7 cellular contexts compared by ENCODE assay signal in the genomic region with DNA sequence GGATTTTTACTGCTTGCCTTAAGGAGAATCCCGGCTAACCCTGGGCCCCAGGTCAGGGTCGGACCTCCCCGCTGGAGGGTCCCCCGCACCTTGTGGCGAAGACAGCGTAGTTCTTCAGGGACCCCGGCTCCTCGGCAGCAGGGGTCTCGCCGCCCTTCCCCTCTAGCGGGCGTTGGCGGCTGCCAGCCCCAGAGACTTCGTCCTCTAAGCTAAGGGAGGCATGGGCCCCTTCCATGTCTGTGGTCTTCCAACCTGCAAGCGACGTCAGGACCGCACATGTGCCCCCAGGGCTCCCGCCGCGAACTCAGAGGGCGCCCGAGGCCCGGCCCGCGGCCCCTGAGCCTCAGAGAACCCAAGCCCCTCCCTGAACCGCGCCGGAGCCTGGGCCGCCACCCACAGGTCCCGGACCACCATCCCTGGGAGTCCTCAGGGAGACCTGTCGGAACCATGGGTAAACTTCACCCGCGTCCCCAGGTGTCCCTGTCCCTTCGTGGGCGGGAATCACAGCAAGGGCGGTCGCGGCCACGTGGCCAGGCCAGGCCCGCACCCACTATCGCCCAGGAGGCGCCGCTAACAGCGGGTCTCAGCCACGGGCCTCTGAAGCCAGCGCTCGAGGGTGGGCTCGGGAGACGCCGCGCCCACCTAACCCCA. TPM values are rescaled to one million over a fixed set of nuclear protein-coding genes. Genes with fewer than 3 reads are reported as not detected.
DNase-seq lines count a peak whose midpoint lies in the region; FAIRE-seq and TF ChIP-seq lines count a peak whose summit lies in the region.
"Had no signal": no experiment of that assay in that cellular context is flagged by ENCODE, and none has a peak within 500 bp of the region (broad histone marks: within the 10 kb centered on the region; RNA-seq: fewer than 3 reads in every experiment).

No MANE protein-coding gene starts in this region.

- CTCF ChIA-PET in activated naive CD4-positive, alpha-beta T cell treated with anti-CD3 and anti-CD28 coated beads, Interleukin-2, amount 10 ng/mL, durations not matched to agents 7 days and 5 days (lab: Charles Lee): interaction anchor here (1.0 to 1.4 kb wide), 3 partner anchors 9 to 46 kb away, joined by 3 to 7 read pairs (median 4); no protein-coding TSS in a partner anchor
- CTCF ChIA-PET in activated naive CD4-positive, alpha-beta T cell treated with anti-CD3 and anti-CD28 coated beads for 36 hours (lab: Charles Lee): interaction anchor here (0.5 to 1.2 kb wide), 4 partner anchors 27 to 1509 kb away, joined by 3 to 4 read pairs (median 3); no protein-coding TSS in a partner anchor

- FAIRE-seq in GM12891 (lab: Jason Lieb, UNC): no peak
- FAIRE-seq: islet of Langerhans had no signal

- no peak for TF ChIP-seq CTCF in type B pancreatic cell (conservative IDR thresholded peaks at IDR 0.05)

- H3K27me3 Mint-ChIP-seq in activated naive CD4-positive, alpha-beta T cell treated with anti-CD3 and anti-CD28 coated beads, Interleukin-2, amount 10 ng/mL, durations not matched to agents 7 days and 5 days: no peaks in the 10 kb centered on the region
- no peaks in the 10 kb centered on the region for H3K27me3 Mint-ChIP-seq in activated naive CD4-positive, alpha-beta T cell treated with anti-CD3 and anti-CD28 coated beads for 36 hours (ENCODE audit: low read depth)
- no peaks in the 10 kb centered on the region for H3K27me3 Mint-ChIP-seq in type B pancreatic cell

- intact Hi-C loops in activated naive CD4-positive, alpha-beta T cell treated with anti-CD3 and anti-CD28 coated beads for 36 hours (cut with micrococcal nuclease): no loop called here

- peak overlapping the region; percentile 37 for H3K4me3 ChIP-seq in iPS-15b (ENCODE audit: low read depth, low read length)

- no peaks in the 10 kb centered on the region for H3K4me1 ChIP-seq in iPS-15b (ENCODE audit: control insufficient read depth, insufficient read depth, low read length)

- peak overlapping the region; percentile 28 for H3K27ac Mint-ChIP-seq in activated naive CD4-positive, alpha-beta T cell treated with anti-CD3 and anti-CD28 coated beads, Interleukin-2, amount 10 ng/mL, durations not matched to agents 7 days and 5 days
- no peak overlapping the region for H3K27ac Mint-ChIP-seq in activated naive CD4-positive, alpha-beta T cell treated with anti-CD3 and anti-CD28 coated beads for 36 hours
- no peak overlapping the region for H3K27ac Mint-ChIP-seq in type B pancreatic cell

- peaks cover 26% of the 10 kb centered on the region for H3K27me3 ChIP-seq in iPS-15b (ENCODE audit: control insufficient read depth, insufficient read depth, low read length)

- no peak overlapping the region for H3K9ac ChIP-seq in iPS-15b (ENCODE audit: low read depth, low read length)

- H3K36me3 Mint-ChIP-seq in activated naive CD4-positive, alpha-beta T cell treated with anti-CD3 and anti-CD28 coated beads, Interleukin-2, amount 10 ng/mL, durations not matched to agents 7 days and 5 days: peaks cover 42% of the 10 kb centered on the region
- peaks cover 24% of the 10 kb centered on the region for H3K36me3 Mint-ChIP-seq in activated naive CD4-positive, alpha-beta T cell treated with anti-CD3 and anti-CD28 coated beads for 36 hours (ENCODE audit: low read depth)
- H3K36me3 Mint-ChIP-seq in type B pancreatic cell: peaks cover 6% of the 10 kb centered on the region

- H3K36me3 ChIP-seq in iPS-15b (ENCODE audit: control insufficient read depth, insufficient read depth, low read length): no peaks in the 10 kb centered on the region

- peaks cover 44% of the 10 kb centered on the region for H3K4me1 Mint-ChIP-seq in activated naive CD4-positive, alpha-beta T cell treated with anti-CD3 and anti-CD28 coated beads, Interleukin-2, amount 10 ng/mL, durations not matched to agents 7 days and 5 days
- H3K4me1 Mint-ChIP-seq in activated naive CD4-positive, alpha-beta T cell treated with anti-CD3 and anti-CD28 coated beads for 36 hours (ENCODE audit: low read depth): peaks cover 40% of the 10 kb centered on the region
- H3K4me1 Mint-ChIP-seq in type B pancreatic cell (ENCODE audit: unreplicated experiment): peaks cover 26% of the 10 kb centered on the region

- no peaks in the 10 kb centered on the region for H3K9me3 Mint-ChIP-seq in activated naive CD4-positive, alpha-beta T cell treated with anti-CD3 and anti-CD28 coated beads, Interleukin-2, amount 10 ng/mL, durations not matched to agents 7 days and 5 days
- no peaks in the 10 kb centered on the region for H3K9me3 Mint-ChIP-seq in activated naive CD4-positive, alpha-beta T cell treated with anti-CD3 and anti-CD28 coated beads for 36 hours
- H3K9me3 Mint-ChIP-seq in type B pancreatic cell: no peaks in the 10 kb centered on the region

- H3K4me3 Mint-ChIP-seq in activated naive CD4-positive, alpha-beta T cell treated with anti-CD3 and anti-CD28 coated beads, Interleukin-2, amount 10 ng/mL, durations not matched to agents 7 days and 5 days: no peak overlapping the region
- H3K4me3 Mint-ChIP-seq in activated naive CD4-positive, alpha-beta T cell treated with anti-CD3 and anti-CD28 coated beads for 36 hours: no peak overlapping the region
- H3K4me3 Mint-ChIP-seq in type B pancreatic cell: peak overlapping the region; percentile 70

- no peak for TF ChIP-seq POLR2A in GM12891 (IDR thresholded peaks at IDR 0.05; ENCODE audit: low read depth, low read length)

- no peak for DNase-seq in activated naive CD4-positive, alpha-beta T cell treated with anti-CD3 and anti-CD28 coated beads, Interleukin-2, amount 10 ng/mL, durations not matched to agents 7 days and 5 days
- DNase-seq in activated naive CD4-positive, alpha-beta T cell treated with anti-CD3 and anti-CD28 coated beads for 36 hours: no peak
- DNase-seq in type B pancreatic cell (ENCODE audit: extremely low spot score, unreplicated experiment) (peak; percentile 68), DMS114 treated with DMSO at 0.1 percent for 48 hours (lab: John Stamatoyannopoulos, UW; ENCODE audit: unreplicated experiment) (no peak), GM12891 (ENCODE audit: insufficient read length, low spot score) (no peak)

- H3K9me3 ChIP-seq in iPS-15b (ENCODE audit: control insufficient read depth, insufficient read depth, low read length): no peaks in the 10 kb centered on the region

TF ChIP-seq in GM12891, 5 proteins besides CTCF, POLR2A, EP300 and RAD21:
- TF ChIP-seq SPI1 (IDR thresholded peaks at IDR 0.05; ENCODE audit: low read depth, low read length): no peak
- TF ChIP-seq POU2F2 (IDR thresholded peaks at IDR 0.05; ENCODE audit: low read depth, low read length): no peak
- TF ChIP-seq TAF1 (IDR thresholded peaks at IDR 0.05; ENCODE audit: low read depth, low read length): no peak
- TF ChIP-seq POLR2AphosphoS5 (IDR thresholded peaks at IDR 0.05; ENCODE audit: low read depth, low read length): no peak
- TF ChIP-seq PAX5 (IDR thresholded peaks at IDR 0.05; ENCODE audit: insufficient read depth, low read length, severe bottlenecking): no peak

RNA-seq across cellular contexts. Expression of gene ANKMY1, which starts 0.6 kb away (rescaled TPM):
- 10 to 100 TPM; 17.0 to 17.4 TPM for total RNA-seq in activated naive CD4-positive, alpha-beta T cell treated with anti-CD3 and anti-CD28 coated beads for 36 hours
- total RNA-seq in type B pancreatic cell (ENCODE audit: low replicate concordance): 13.4 and 16.8 TPM in 2 replicates
- polyA plus RNA-seq in GM12891 (2012; ENCODE audit: low read depth, missing spikeins): 8.3 TPM

RNA-seq across cellular contexts. Expression of gene DUSP28, which starts 2.9 kb away (rescaled TPM):
- 1 to 10 TPM; 5.1 to 5.6 TPM for total RNA-seq in activated naive CD4-positive, alpha-beta T cell treated with anti-CD3 and anti-CD28 coated beads for 36 hours
- total RNA-seq in type B pancreatic cell (ENCODE audit: low replicate concordance): 4.3 and 6.4 TPM in 2 replicates
- polyA plus RNA-seq in GM12891 (2012; ENCODE audit: low read depth, missing spikeins): 6.9 TPM

RNA-seq across cellular contexts. Expression of gene RNPEPL1, which starts 11.1 kb away (rescaled TPM):
- 10 to 100 TPM; 40.3 to 44.3 TPM for total RNA-seq in activated naive CD4-positive, alpha-beta T cell treated with anti-CD3 and anti-CD28 coated beads for 36 hours
- 40.5 and 66.4 TPM in 2 replicates for total RNA-seq in type B pancreatic cell (ENCODE audit: low replicate concordance)
- polyA plus RNA-seq in GM12891 (2012; ENCODE audit: low read depth, missing spikeins): 26.9 TPM

RNA-seq across cellular contexts. Expression of gene CAPN10, which starts 29.3 kb away (rescaled TPM):
- 10 to 100 TPM; 24.9 to 28.5 TPM for total RNA-seq in activated naive CD4-positive, alpha-beta T cell treated with anti-CD3 and anti-CD28 coated beads for 36 hours
- 36.3 and 55.2 TPM in 2 replicates for total RNA-seq in type B pancreatic cell (ENCODE audit: low replicate concordance)
- 15.6 TPM for polyA plus RNA-seq in GM12891 (2012; ENCODE audit: low read depth, missing spikeins)
